Comparison of ENCODE assay signal across 1 cellular context in genomic region chr10:22367471-22367870, GRCh38.
TF ChIP-seq lines count a peak whose summit lies in the region.

No MANE protein-coding gene starts in this region.

TF ChIP-seq in GM12878, 131 proteins besides CTCF, POLR2A, EP300 and RAD21:
- TF ChIP-seq MTA3 (IDR thresholded peaks at IDR 0.05; ENCODE audit: borderline replicate concordance, low read length) (no peak), HDAC2 (IDR thresholded peaks at IDR 0.05) (no peak), ZBTB11 (CRISPR knock-in tag; IDR thresholded peaks at IDR 0.05) (no peak), RUNX3 (IDR thresholded peaks at IDR 0.05; ENCODE audit: low read length) (peak; percentile 31; the same call in 1 of the 2 replicates), SMAD5 (IDR thresholded peaks at IDR 0.05; ENCODE audit: low read depth) (no peak), PAX8 (IDR thresholded peaks at IDR 0.05) (no peak), ATF2 (IDR thresholded peaks at IDR 0.05; ENCODE audit: low read length) (no peak), ZSCAN29 (IDR thresholded peaks at IDR 0.05) (no peak), RFX5 (IDR thresholded peaks at IDR 0.05; ENCODE audit: low read depth, low read length) (no peak), MTA2 (IDR thresholded peaks at IDR 0.05; ENCODE audit: low read depth) (peak; percentile 53; the same call in 1 of the 2 replicates)
